1 cellular context compared by ENCODE assay signal in the genomic region with DNA sequence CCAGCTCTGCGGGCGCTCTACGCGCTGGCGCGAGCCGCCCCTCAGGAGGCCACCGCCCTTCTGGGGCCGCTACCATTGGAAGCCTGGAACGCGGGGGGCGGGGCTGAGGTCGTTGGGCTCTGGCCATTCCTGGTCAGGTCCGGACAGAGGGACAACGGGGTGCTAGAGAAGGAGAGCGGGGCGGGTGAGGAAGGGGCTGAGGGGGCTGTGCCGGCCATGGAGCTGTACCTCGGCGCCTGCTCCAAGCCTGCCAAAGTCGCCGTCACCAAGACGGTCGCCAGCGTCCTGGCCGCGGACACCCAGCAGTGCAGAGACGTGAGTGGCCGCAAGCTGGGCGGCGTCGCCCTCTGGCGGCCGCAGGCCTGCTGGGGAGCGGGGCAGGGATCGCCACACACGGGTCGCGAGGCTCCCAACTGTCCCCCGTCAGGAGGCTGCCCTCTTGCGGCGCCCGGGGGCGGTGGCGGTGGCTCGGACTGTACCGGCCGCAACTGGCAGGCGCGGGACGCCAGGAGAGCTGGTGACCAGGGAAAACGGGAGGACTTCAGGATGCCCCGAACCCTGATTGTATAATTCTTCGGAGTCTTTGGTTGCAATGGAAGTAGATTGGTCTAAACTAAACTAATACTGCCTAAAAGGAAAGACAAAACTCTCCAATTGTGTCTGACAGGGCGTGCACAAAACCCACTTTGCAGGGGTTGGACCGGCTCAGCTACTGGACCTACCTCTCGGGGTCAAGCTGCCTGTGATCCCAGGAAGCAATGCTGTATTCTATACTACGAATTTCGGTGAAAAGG.
TF ChIP-seq lines count a peak whose summit lies in the region.

A gene with protein sequence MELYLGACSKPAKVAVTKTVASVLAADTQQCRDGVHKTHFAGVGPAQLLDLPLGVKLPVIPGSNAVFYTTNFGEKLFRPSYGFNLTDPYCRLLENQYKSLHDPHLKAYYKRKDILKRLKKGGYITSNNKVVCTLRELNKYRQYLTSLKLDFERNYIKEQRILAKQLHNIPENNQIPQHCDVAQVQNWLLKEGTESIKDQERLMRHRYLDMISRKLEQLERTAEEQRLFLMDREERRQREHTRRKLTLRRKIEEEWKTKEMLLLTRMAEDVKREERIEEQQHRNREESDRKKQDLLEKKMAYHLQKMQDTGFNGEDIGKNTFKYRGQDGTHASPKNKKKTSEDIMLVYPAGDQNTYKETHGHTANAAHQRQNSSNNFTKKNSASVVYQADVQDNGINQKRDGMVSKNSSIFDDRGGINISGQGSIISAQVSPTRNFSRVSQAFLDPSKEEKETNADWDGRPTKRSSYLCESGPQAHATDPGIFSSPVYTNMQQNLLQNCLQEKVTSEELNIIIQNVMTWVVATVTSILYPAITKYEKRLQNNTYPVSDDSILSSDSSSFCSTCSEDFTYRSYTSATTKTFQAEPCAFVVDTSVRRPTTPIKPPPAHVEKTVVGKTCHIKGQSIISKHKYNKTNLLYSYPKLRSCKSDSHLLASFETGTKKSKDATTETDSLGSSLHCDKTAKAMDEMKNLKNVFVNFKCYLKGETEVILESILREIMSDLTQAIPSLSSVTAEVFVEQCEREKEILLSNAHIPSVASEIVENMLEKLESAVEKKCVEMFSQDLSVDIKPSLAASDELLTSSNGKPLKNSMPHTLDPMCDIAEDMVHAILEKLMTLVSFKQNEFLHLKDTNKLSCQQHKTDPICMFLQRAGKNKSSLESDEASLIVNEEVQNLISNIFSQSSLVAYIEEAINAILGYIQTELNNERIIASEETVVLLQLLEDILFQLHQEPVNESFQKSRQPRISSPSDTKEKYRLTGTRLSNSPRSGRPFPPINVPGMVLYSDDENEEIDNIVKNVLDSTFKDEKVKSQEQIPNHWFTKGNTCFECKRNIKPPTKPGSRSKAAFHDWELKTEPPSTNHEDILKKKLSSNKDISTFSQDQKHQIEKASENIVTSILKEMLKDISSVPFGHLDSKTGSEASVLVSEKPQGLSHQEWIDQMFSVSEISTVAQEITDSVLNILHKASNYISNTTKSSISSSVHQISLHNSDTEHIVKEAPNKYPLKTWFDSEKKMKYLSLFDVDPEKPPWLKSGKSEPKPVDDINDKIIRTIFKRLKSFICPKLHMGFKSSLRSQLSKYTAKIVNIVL (N-terminal part only) (plus strand): TSS at position 126 of the 794 bp plus-strand sequence. CDS start 91 bp downstream, at position 217.

TF ChIP-seq in HEK293, 187 proteins besides CTCF, POLR2A, EP300 and RAD21 (continued from another document):
- TF ChIP-seq, protein P1, sequence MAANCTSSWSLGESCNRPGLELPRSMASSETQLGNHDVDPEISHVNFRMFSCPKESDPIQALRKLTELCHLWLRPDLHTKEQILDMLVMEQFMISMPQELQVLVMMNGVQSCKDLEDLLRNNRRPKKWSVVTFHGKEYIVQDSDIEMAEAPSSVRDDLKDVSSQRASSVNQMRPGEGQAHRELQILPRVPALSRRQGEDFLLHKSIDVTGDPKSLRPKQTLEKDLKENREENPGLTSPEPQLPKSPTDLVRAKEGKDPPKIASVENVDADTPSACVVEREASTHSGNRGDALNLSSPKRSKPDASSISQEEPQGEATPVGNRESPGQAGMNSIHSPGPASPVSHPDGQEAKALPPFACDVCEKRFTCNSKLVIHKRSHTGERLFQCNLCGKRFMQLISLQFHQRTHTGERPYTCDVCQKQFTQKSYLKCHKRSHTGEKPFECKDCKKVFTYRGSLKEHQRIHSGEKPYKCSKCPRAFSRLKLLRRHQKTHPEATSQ (tag by site-specific recombination; IDR thresholded peaks at IDR 0.05), result 0 out of 2 replicates have a peak, but pooled peaks have one; percentile 14
- TF ChIP-seq ZNF76 (tag by site-specific recombination; IDR thresholded peaks at IDR 0.05; ENCODE audit: borderline replicate concordance, low read depth), result no peak
- TF ChIP-seq ZBTB48 (tag by site-specific recombination; IDR thresholded peaks at IDR 0.05), result peak; percentile 56; the same call in 1 of the 2 replicates
- TF ChIP-seq, protein P2, sequence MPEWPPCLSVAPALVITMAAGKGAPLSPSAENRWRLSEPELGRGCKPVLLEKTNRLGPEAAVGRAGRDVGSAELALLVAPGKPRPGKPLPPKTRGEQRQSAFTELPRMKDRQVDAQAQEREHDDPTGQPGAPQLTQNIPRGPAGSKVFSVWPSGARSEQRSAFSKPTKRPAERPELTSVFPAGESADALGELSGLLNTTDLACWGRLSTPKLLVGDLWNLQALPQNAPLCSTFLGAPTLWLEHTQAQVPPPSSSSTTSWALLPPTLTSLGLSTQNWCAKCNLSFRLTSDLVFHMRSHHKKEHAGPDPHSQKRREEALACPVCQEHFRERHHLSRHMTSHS (tag by site-specific recombination; IDR thresholded peaks at IDR 0.05), result no peak
- no peak for TF ChIP-seq ZNF560 (tag by site-specific recombination; IDR thresholded peaks at IDR 0.05; ENCODE audit: borderline replicate concordance)
- TF ChIP-seq, protein P3, sequence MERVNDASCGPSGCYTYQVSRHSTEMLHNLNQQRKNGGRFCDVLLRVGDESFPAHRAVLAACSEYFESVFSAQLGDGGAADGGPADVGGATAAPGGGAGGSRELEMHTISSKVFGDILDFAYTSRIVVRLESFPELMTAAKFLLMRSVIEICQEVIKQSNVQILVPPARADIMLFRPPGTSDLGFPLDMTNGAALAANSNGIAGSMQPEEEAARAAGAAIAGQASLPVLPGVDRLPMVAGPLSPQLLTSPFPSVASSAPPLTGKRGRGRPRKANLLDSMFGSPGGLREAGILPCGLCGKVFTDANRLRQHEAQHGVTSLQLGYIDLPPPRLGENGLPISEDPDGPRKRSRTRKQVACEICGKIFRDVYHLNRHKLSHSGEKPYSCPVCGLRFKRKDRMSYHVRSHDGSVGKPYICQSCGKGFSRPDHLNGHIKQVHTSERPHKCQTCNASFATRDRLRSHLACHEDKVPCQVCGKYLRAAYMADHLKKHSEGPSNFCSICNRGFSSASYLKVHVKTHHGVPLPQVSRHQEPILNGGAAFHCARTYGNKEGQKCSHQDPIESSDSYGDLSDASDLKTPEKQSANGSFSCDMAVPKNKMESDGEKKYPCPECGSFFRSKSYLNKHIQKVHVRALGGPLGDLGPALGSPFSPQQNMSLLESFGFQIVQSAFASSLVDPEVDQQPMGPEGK (tag by site-specific recombination; IDR thresholded peaks at IDR 0.05), result peak; percentile 65; the same call in 1 of the 2 replicates
- peak; percentile 48; the same call in 1 of the 2 replicates for TF ChIP-seq ZNF660 (tag by site-specific recombination; IDR thresholded peaks at IDR 0.05)
- TF ChIP-seq, protein P4, sequence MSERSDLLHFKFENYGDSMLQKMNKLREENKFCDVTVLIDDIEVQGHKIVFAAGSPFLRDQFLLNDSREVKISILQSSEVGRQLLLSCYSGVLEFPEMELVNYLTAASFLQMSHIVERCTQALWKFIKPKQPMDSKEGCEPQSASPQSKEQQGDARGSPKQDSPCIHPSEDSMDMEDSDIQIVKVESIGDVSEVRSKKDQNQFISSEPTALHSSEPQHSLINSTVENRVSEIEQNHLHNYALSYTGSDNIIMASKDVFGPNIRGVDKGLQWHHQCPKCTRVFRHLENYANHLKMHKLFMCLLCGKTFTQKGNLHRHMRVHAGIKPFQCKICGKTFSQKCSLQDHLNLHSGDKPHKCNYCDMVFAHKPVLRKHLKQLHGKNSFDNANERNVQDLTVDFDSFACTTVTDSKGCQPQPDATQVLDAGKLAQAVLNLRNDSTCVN (tag by site-specific recombination; optimal IDR thresholded peaks at IDR 0.05), result peak; percentile 30
- peak; percentile 69; the same call in 1 of the 2 replicates for TF ChIP-seq ZFP37 (tag by site-specific recombination; IDR thresholded peaks at IDR 0.05)
- 0 out of 2 replicates have a peak, but pooled peaks have one; percentile 16 for TF ChIP-seq ZXDB (tag by site-specific recombination; IDR thresholded peaks at IDR 0.05)
- TF ChIP-seq, protein P5, sequence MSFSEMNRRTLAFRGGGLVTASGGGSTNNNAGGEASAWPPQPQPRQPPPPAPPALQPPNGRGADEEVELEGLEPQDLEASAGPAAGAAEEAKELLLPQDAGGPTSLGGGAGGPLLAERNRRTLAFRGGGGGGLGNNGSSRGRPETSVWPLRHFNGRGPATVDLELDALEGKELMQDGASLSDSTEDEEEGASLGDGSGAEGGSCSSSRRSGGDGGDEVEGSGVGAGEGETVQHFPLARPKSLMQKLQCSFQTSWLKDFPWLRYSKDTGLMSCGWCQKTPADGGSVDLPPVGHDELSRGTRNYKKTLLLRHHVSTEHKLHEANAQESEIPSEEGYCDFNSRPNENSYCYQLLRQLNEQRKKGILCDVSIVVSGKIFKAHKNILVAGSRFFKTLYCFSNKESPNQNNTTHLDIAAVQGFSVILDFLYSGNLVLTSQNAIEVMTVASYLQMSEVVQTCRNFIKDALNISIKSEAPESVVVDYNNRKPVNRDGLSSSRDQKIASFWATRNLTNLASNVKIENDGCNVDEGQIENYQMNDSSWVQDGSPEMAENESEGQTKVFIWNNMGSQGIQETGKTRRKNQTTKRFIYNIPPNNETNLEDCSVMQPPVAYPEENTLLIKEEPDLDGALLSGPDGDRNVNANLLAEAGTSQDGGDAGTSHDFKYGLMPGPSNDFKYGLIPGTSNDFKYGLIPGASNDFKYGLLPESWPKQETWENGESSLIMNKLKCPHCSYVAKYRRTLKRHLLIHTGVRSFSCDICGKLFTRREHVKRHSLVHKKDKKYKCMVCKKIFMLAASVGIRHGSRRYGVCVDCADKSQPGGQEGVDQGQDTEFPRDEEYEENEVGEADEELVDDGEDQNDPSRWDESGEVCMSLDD (tag by site-specific recombination; IDR thresholded peaks at IDR 0.05), result 0 out of 2 replicates have a peak, but pooled peaks have one; percentile 37
- peak; percentile 32; the same call in 1 of the 2 replicates for TF ChIP-seq ZNF610 (tag by site-specific recombination; IDR thresholded peaks at IDR 0.05; ENCODE audit: borderline replicate concordance)
- peak; percentile 30; the same call in 1 of the 2 replicates for TF ChIP-seq ZNF391 (tag by site-specific recombination; IDR thresholded peaks at IDR 0.05; ENCODE audit: borderline replicate concordance, low read depth)
- TF ChIP-seq ZNF350 (tag by site-specific recombination; IDR thresholded peaks at IDR 0.05), result no peak
- TF ChIP-seq ZNF677 (tag by site-specific recombination; IDR thresholded peaks at IDR 0.05), result 0 out of 2 replicates have a peak, but pooled peaks have one; percentile 11
- TF ChIP-seq ZNF214 (tag by site-specific recombination; IDR thresholded peaks at IDR 0.05; ENCODE audit: borderline replicate concordance), result no peak
TF ChIP-seq in HEK293: peak in this region for 21.
